In the genomic region with DNA sequence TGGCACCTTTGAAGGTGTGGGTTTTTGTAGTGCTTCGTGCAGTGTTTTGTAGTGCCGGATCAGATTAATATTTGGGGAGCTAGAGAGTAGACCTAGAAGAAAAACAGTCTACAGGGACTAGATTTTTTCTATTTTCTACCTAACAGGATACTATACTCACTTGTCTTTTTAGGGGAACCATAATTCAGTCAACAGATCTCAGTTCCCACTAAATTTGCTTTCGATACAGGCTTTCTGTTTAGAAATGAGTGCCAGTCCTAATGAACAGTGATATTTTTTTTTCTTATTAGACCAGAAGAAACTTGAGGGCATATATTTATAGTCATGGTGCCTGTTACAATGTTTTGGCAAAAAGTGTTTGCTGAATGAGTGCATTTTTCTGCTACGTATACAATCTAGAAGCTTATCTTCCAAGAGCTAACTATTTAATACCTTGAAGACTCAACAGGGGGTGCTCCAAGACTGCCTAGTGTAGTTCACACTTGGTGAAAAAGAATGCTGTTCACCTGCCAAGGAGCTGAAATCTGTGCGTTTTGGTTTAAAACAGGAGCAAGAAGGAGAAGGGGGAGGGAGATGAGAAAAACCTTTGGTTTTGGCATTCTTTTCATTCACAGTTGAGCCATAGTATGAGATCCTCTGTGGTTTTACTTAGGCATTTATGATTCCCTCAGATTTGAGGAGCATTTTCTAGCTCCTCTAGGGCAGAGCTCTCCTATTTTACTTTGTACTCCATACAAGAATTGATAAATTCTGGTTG, we compare ENCODE assay signal across 8 cellular contexts.
DNase-seq lines count a peak whose midpoint lies in the region; ATAC-seq and TF ChIP-seq lines count a peak whose summit lies in the region.

No MANE protein-coding gene starts in this region.

- TF ChIP-seq CTCF in astrocyte of the spinal cord (IDR thresholded peaks at IDR 0.05; ENCODE audit: low read depth, low read length): peak; percentile 71

- H3K36me3 Mint-ChIP-seq in stimulated activated naive B cell treated with anti-CD40 and anti-IgM and Interleukin-4, amounts not matched to agents 10 μg/mL and 1 μg/mL and 100 μg/mL, for 72 hours: no peaks in the 10 kb centered on the region

- H3K9me3 Mint-ChIP-seq in stimulated activated naive B cell treated with anti-CD40 and anti-IgM and Interleukin-4, amounts not matched to agents 10 μg/mL and 1 μg/mL and 100 μg/mL, for 72 hours: peaks cover 0 to 3% of the 10 kb centered on the region in 2 donors

- H3K4me1 ChIP-seq in HAP-1 (no peaks in the 10 kb centered on the region), iPS DF 6.9 (ENCODE audit: control insufficient read depth, insufficient read depth, low read length) (no peaks in the 10 kb centered on the region)

- no peaks in the 10 kb centered on the region for H3K4me1 Mint-ChIP-seq in stimulated activated naive B cell treated with anti-CD40 and anti-IgM and Interleukin-4, amounts not matched to agents 10 μg/mL and 1 μg/mL and 100 μg/mL, for 72 hours

- no peak overlapping the region for H3K4me3 ChIP-seq in HAP-1
- H3K4me3 ChIP-seq in astrocyte of the spinal cord (ENCODE audit: low read depth, low read length): no peak overlapping the region
- H3K4me3 ChIP-seq in iPS DF 6.9 (ENCODE audit: low read length): no peak overlapping the region

- H3K36me3 ChIP-seq in HAP-1 (replicated peaks) (no peaks in the 10 kb centered on the region), iPS DF 6.9 (ENCODE audit: control insufficient read depth, insufficient read depth, low read length) (no peaks in the 10 kb centered on the region)

- peak; percentile 75 for DNase-seq in DMS 273 (lab: John Stamatoyannopoulos, UW; ENCODE audit: unreplicated experiment)
- DNase-seq in DMS 273 treated with DMSO at 0.1 percent for 48 hours (lab: John Stamatoyannopoulos, UW): no peak
- DNase-seq in HAP-1 (ENCODE audit: low spot score in 2 of 2): peak; percentile 38 to 51
- DNase-seq in NCI-H2196 (lab: John Stamatoyannopoulos, UW; ENCODE audit: unreplicated experiment): peak; percentile 55
- DNase-seq in astrocyte of the spinal cord (ENCODE audit: low read depth, low spot score): peak; percentile 87
- DNase-seq in iPS DF 6.9 (ENCODE audit: low read depth, low spot score): peak; percentile 39
- no peak for DNase-seq in stimulated activated naive B cell treated with anti-CD40 and anti-IgM and Interleukin-4, amounts not matched to agents 10 μg/mL and 1 μg/mL and 100 μg/mL, for 72 hours
- DNase-seq in 8988T: no peak

- H3K4me3 Mint-ChIP-seq in stimulated activated naive B cell treated with anti-CD40 and anti-IgM and Interleukin-4, amounts not matched to agents 10 μg/mL and 1 μg/mL and 100 μg/mL, for 72 hours: no peak overlapping the region

- H3K27me3 ChIP-seq in HAP-1 (ENCODE audit: low read depth) (peaks cover 16% of the 10 kb centered on the region), iPS DF 6.9 (ENCODE audit: control insufficient read depth, insufficient read depth, low read length) (no peaks in the 10 kb centered on the region)

- H3K27ac ChIP-seq in iPS DF 6.9 (ENCODE audit: low read length): no peak overlapping the region

- no peak overlapping the region for H3K27ac Mint-ChIP-seq in stimulated activated naive B cell treated with anti-CD40 and anti-IgM and Interleukin-4, amounts not matched to agents 10 μg/mL and 1 μg/mL and 100 μg/mL, for 72 hours

- peak; percentile 70 to 76 for ATAC-seq in stimulated activated naive B cell treated with anti-CD40 and anti-IgM and Interleukin-4, amounts not matched to agents 10 μg/mL and 1 μg/mL and 100 μg/mL, for 72 hours (replicated peaks)

- WGBS in iPS DF 6.9 (ENCODE audit: insufficient coverage, insufficient read length): no CpG with 5 or more reads among the region's 5 CpGs

- in situ Hi-C loops in HAP-1 (cut with MboI; ENCODE audit: low sequenced_read_pairs): loop anchor here (25.0 kb wide), 1 partner anchor 617 kb away; a partner anchor contains a TSS
- in situ Hi-C loops in astrocyte of the spinal cord (cut with HindIII; ENCODE audit: low sequenced_read_pairs): no loop called here

- H3K9me3 ChIP-seq in HAP-1 (no peaks in the 10 kb centered on the region), iPS DF 6.9 (ENCODE audit: control insufficient read depth, insufficient read depth, low read length) (no peaks in the 10 kb centered on the region)

- H3K27me3 Mint-ChIP-seq in stimulated activated naive B cell treated with anti-CD40 and anti-IgM and Interleukin-4, amounts not matched to agents 10 μg/mL and 1 μg/mL and 100 μg/mL, for 72 hours: peaks cover 50% of the 10 kb centered on the region in 2 donors

Comparison
In these comparisons a context has a peak if more than half of its experiments do, and no peak if none do; other contexts are left out.
1. DNase-seq: peak in DMS 273 (single experiment), HAP-1 (2 of 2), NCI-H2196 (single experiment), astrocyte of the spinal cord (single experiment) and iPS DF 6.9 (single experiment); none in DMS 273 treated with DMSO at 0.1 percent for 48 hours (single experiment), stimulated activated naive B cell treated with anti-CD40 and anti-IgM and Interleukin-4, amounts not matched to agents 10 μg/mL and 1 μg/mL and 100 μg/mL, for 72 hours (single experiment) and 8988T (single experiment).